ENCODE assay signal across 10 cellular contexts in genomic region chr3:36989000-36989399, GRCh38. TPM values are rescaled to one million over a fixed set of nuclear protein-coding genes. Genes with fewer than 3 reads are reported as not detected.
DNase-seq lines count a peak whose midpoint lies in the region; ATAC-seq, FAIRE-seq and TF ChIP-seq lines count a peak whose summit lies in the region.
"Had no signal": no experiment of that assay in that cellular context is flagged by ENCODE, and none has a peak within 500 bp of the region (broad histone marks: within the 10 kb centered on the region; RNA-seq: fewer than 3 reads in every experiment).

No MANE protein-coding gene starts in this region.

- no peaks in the 10 kb centered on the region for H3K27me3 Mint-ChIP-seq in activated T-helper 2 cell treated with anti-CD3 and anti-CD28 coated beads, Interferon-gamma antibody, Interleukin-2, Interleukin-4, amounts not matched to agents 10 μg/mL and 5 μg/mL and 100 μg/mL, durations not matched to agents 14 hours and 24 hours and 36 hours (ENCODE audit: low read depth)

- peaks cover 47% of the 10 kb centered on the region for H3K4me1 Mint-ChIP-seq in activated T-helper 2 cell treated with anti-CD3 and anti-CD28 coated beads, Interferon-gamma antibody, Interleukin-2, Interleukin-4, amounts not matched to agents 10 μg/mL and 5 μg/mL and 100 μg/mL, durations not matched to agents 14 hours and 24 hours and 36 hours (ENCODE audit: low read depth)

- H3K9me3 ChIP-seq in heart right ventricle (no peaks in the 10 kb centered on the region), keratinocyte (ENCODE audit: control insufficient read depth, low read depth, low read length) (no peaks in the 10 kb centered on the region), thymus (ENCODE audit: control insufficient read depth) (no peaks in the 10 kb centered on the region)

- no peak for TF ChIP-seq CTCF in heart right ventricle (IDR thresholded peaks at IDR 0.05)
- TF ChIP-seq CTCF in keratinocyte (optimal IDR thresholded peaks at IDR 0.05 in 1 of 3, IDR thresholded peaks at IDR 0.05 in 1 of 3, conservative IDR thresholded peaks at IDR 0.05 in 1 of 3; ENCODE audit: extremely low read depth in 1 of 3, insufficient read depth in 2 of 3, low read length in 3 of 3) = no peak
- no peak for TF ChIP-seq CTCF in foreskin fibroblast (IDR thresholded peaks at IDR 0.05; ENCODE audit: low read depth, low read length)

- no peak overlapping the region for H3K9ac ChIP-seq in keratinocyte (ENCODE audit: control insufficient read depth, extremely low read depth, insufficient read depth, low read length)

- H3K9me1 ChIP-seq in keratinocyte (ENCODE audit: control insufficient read depth, extremely low read depth, insufficient read depth, low read length) = no peaks in the 10 kb centered on the region

- DNase-seq in heart right ventricle = no peak
- DNase-seq in cardiac septum (ENCODE audit: low spot score) = no peak
- no peak for DNase-seq in activated T-helper 2 cell treated with anti-CD3 and anti-CD28 coated beads, Interferon-gamma antibody, Interleukin-2, Interleukin-4, amounts not matched to agents 10 μg/mL and 5 μg/mL and 100 μg/mL, durations not matched to agents 14 hours and 24 hours and 36 hours (ENCODE audit: low spot score)
- no peak for DNase-seq in keratinocyte (ENCODE audit: low read depth, low spot score)
- no peak for DNase-seq in C1 segment of cervical spinal cord (lab: John Stamatoyannopoulos, UW)
- no peak for DNase-seq in foreskin fibroblast
- no peak for DNase-seq in NCI-H82 (lab: John Stamatoyannopoulos, UW)
- DNase-seq: activated T-cell treated with anti-CD3 and anti-CD28 coated beads, Interleukin-2, amount 50 U/mL, for 4 hours had no signal

- ATAC-seq in heart right ventricle = no peak
- ATAC-seq: activated T-cell treated with anti-CD3 and anti-CD28 coated beads, Interleukin-2, amount 50 U/mL, for 4 hours had no signal

- peak overlapping the region; percentile 52 for H3K27ac Mint-ChIP-seq in activated T-helper 2 cell treated with anti-CD3 and anti-CD28 coated beads, Interferon-gamma antibody, Interleukin-2, Interleukin-4, amounts not matched to agents 10 μg/mL and 5 μg/mL and 100 μg/mL, durations not matched to agents 14 hours and 24 hours and 36 hours

- H3K27ac ChIP-seq in heart right ventricle (peak overlapping the region in 5 of 10 donors; percentile 8 to 99 (median 98)), keratinocyte (ENCODE audit: control insufficient read depth, insufficient read depth, low read length) (no peak overlapping the region), thymus (ENCODE audit: low read depth) (no peak overlapping the region)
- H3K27ac ChIP-seq: C4-2B had no signal

- H3K36me3 Mint-ChIP-seq in activated T-helper 2 cell treated with anti-CD3 and anti-CD28 coated beads, Interferon-gamma antibody, Interleukin-2, Interleukin-4, amounts not matched to agents 10 μg/mL and 5 μg/mL and 100 μg/mL, durations not matched to agents 14 hours and 24 hours and 36 hours (ENCODE audit: low read depth) = peaks cover 61% of the 10 kb centered on the region

- H3K79me2 ChIP-seq in keratinocyte (ENCODE audit: control insufficient read depth, insufficient read depth, low read length) = peaks cover 45% of the 10 kb centered on the region

- H3K9me3 Mint-ChIP-seq in activated T-helper 2 cell treated with anti-CD3 and anti-CD28 coated beads, Interferon-gamma antibody, Interleukin-2, Interleukin-4, amounts not matched to agents 10 μg/mL and 5 μg/mL and 100 μg/mL, durations not matched to agents 14 hours and 24 hours and 36 hours = no peaks in the 10 kb centered on the region
- H3K9me3 Mint-ChIP-seq: activated T-cell treated with anti-CD3 and anti-CD28 coated beads, Interleukin-2, amount 50 U/mL, for 4 hours had no signal

- peak overlapping the region; percentile 67 for H3K4me2 ChIP-seq in keratinocyte (ENCODE audit: control insufficient read depth, extremely low read depth, insufficient read depth, low read depth, low read length)

- WGBS in heart right ventricle, 2 donors = 71% methylated on average over 3 of the region's 3 CpGs
- WGBS in thymus = 40% methylated on average over 3 of the region's 3 CpGs

- H3K4me1 ChIP-seq in heart right ventricle = peaks cover 2 to 50% (median 46%) of the 10 kb centered on the region in 9 donors
- peaks cover 28% of the 10 kb centered on the region for H3K4me1 ChIP-seq in keratinocyte (ENCODE audit: control insufficient read depth, extremely low read depth, insufficient read depth, low read length)
- H3K4me1 ChIP-seq in thymus (ENCODE audit: control insufficient read depth, insufficient read depth, low read length) = peaks cover 12% of the 10 kb centered on the region

- no peak for FAIRE-seq in keratinocyte (lab: Jason Lieb, UNC)

- peaks cover 3% of the 10 kb centered on the region for H4K20me1 ChIP-seq in keratinocyte (ENCODE audit: control insufficient read depth, extremely low read depth, insufficient read depth, low read length)

- intact Hi-C loops in heart right ventricle (cut with DNase I) = no loop called here
- intact Hi-C loops in cardiac septum (cut with DNase I) = no loop called here
- intact Hi-C loops in activated T-helper 2 cell treated with anti-CD3 and anti-CD28 coated beads, Interferon-gamma antibody, Interleukin-2, Interleukin-4, amounts not matched to agents 10 μg/mL and 5 μg/mL and 100 μg/mL, durations not matched to agents 14 hours and 24 hours and 36 hours (cut with micrococcal nuclease) = no loop called here

- dilution Hi-C loops in keratinocyte (cut with MboI; ENCODE audit: extremely low pct_ligation_motif_present, low sequenced_read_pairs) = no loop called here

- H3K27me3 ChIP-seq in heart right ventricle = no peaks in the 10 kb centered on the region
- H3K27me3 ChIP-seq in keratinocyte (ENCODE audit: control insufficient read depth, extremely low read depth, insufficient read depth, low read length) = no peaks in the 10 kb centered on the region
- H3K27me3 ChIP-seq in thymus (ENCODE audit: control insufficient read depth, insufficient read depth) = no peaks in the 10 kb centered on the region

- H3K36me3 ChIP-seq in heart right ventricle (peaks cover 0 to 65% (median 30%) of the 10 kb centered on the region in 9 donors), keratinocyte (ENCODE audit: control insufficient read depth in 2 of 2, extremely low read depth in 1 of 2, insufficient read depth in 2 of 2, low read length in 2 of 2) (peaks cover 8 to 15% of the 10 kb centered on the region in 2 experiments), thymus (ENCODE audit: control insufficient read depth, insufficient read depth) (peaks cover 27% of the 10 kb centered on the region)

- no peak overlapping the region for H3K4me3 Mint-ChIP-seq in activated T-helper 2 cell treated with anti-CD3 and anti-CD28 coated beads, Interferon-gamma antibody, Interleukin-2, Interleukin-4, amounts not matched to agents 10 μg/mL and 5 μg/mL and 100 μg/mL, durations not matched to agents 14 hours and 24 hours and 36 hours (ENCODE audit: low read depth)

- H3K4me3 ChIP-seq in heart right ventricle (peak overlapping the region in 7 of 10 donors; percentile 1 to 87 (median 75)), keratinocyte (ENCODE audit: control insufficient read depth in 2 of 3, extremely low read depth in 1 of 3, insufficient read depth in 2 of 3, low read depth in 1 of 3, low read length in 3 of 3) (no peak overlapping the region), thymus (ENCODE audit: low read length) (peak overlapping the region; percentile 3), foreskin fibroblast (ENCODE audit: low read depth in 1 of 2, low read length in 2 of 2) (peak overlapping the region in 1 of 2 donors; percentile 86)

- no peak overlapping the region for H2AFZ ChIP-seq in keratinocyte (ENCODE audit: control insufficient read depth, low read length)

RNA-seq across cellular contexts. Expression of gene EPM2AIP1, which starts 3.9 kb away (rescaled TPM):
- total RNA-seq in heart right ventricle (10 to 100 TPM; 21.0 to 36.3 (median 28.3) TPM), cardiac septum (22.1 TPM)
- polyA plus RNA-seq in heart right ventricle (10 to 100 TPM in 1 of 2 donors, 1 to 10 TPM in 1; 6.1 to 13.6 TPM), keratinocyte (3.8 to 5.5 TPM (median 5.2 TPM) in 3 replicates), thymus (11.3 TPM)
- total RNA-seq in activated T-helper 2 cell treated with anti-CD3 and anti-CD28 coated beads, Interferon-gamma antibody, Interleukin-2, Interleukin-4, amounts not matched to agents 10 μg/mL and 5 μg/mL and 100 μg/mL, durations not matched to agents 14 hours and 24 hours and 36 hours = 17.7 and 20.4 TPM in 2 replicates
- 5.4 TPM for polyA plus RNA-seq in keratinocyte (2011; ENCODE audit: low read depth)
- 0.99 and 1.9 TPM in 2 replicates for polyA plus RNA-seq in keratinocyte (2011; cell fraction: cytosol; rRNA removed)
- polyA plus RNA-seq in keratinocyte (2011; cell fraction: nucleus; rRNA removed) = 8.2 and 13.1 TPM in 2 replicates
- polyA plus RNA-seq in keratinocyte (2012; ENCODE audit: low replicate concordance) = 3.9 and 4.7 TPM in 2 replicates
- 1.9 to 8.1 TPM (median 5.1 TPM) in 3 replicates for polyA minus RNA-seq in keratinocyte
- 5.6 TPM for polyA minus RNA-seq in keratinocyte (2011; cell fraction: cytosol; rRNA and poly(A)+ RNA removed)
- 6.0 and 10.0 TPM in 2 replicates for polyA minus RNA-seq in keratinocyte (2011; cell fraction: nucleus; rRNA and poly(A)+ RNA removed)

RNA-seq across cellular contexts. Expression of gene MLH1, which starts 4.3 kb away (rescaled TPM):
- 10 to 100 TPM; 48.8 to 61.7 (median 52.5) TPM for total RNA-seq in heart right ventricle
- polyA plus RNA-seq in heart right ventricle = 10 to 100 TPM; 26.0 to 29.5 TPM
- total RNA-seq in cardiac septum = 46.9 TPM
- 61.9 and 64.4 TPM in 2 replicates for total RNA-seq in activated T-helper 2 cell treated with anti-CD3 and anti-CD28 coated beads, Interferon-gamma antibody, Interleukin-2, Interleukin-4, amounts not matched to agents 10 μg/mL and 5 μg/mL and 100 μg/mL, durations not matched to agents 14 hours and 24 hours and 36 hours
- polyA plus RNA-seq in keratinocyte = 30.5 to 44.7 TPM (median 33.7 TPM) in 3 replicates
- polyA plus RNA-seq in keratinocyte (2011; ENCODE audit: low read depth) = 10.9 TPM
- 24.6 and 49.4 TPM in 2 replicates for polyA plus RNA-seq in keratinocyte (2011; cell fraction: cytosol; rRNA removed)
- 33.1 and 35.9 TPM in 2 replicates for polyA plus RNA-seq in keratinocyte (2011; cell fraction: nucleus; rRNA removed)
- 15.2 and 25.0 TPM in 2 replicates for polyA plus RNA-seq in keratinocyte (2012; ENCODE audit: low replicate concordance)
- 32.4 to 49.3 TPM (median 32.5 TPM) in 3 replicates for polyA minus RNA-seq in keratinocyte
- 23.8 TPM for polyA minus RNA-seq in keratinocyte (2011; cell fraction: cytosol; rRNA and poly(A)+ RNA removed)
- polyA minus RNA-seq in keratinocyte (2011; cell fraction: nucleus; rRNA and poly(A)+ RNA removed) = 15.5 and 37.1 TPM in 2 replicates
- polyA plus RNA-seq in thymus = 21.9 TPM

RNA-seq across cellular contexts. Expression of gene TRANK1, which starts 44.1 kb away (rescaled TPM):
- total RNA-seq in heart right ventricle (10 to 100 TPM in 1 of 10 donors, 1 to 10 TPM in 9; 2.5 to 20.8 (median 5.3) TPM), cardiac septum (6.3 TPM)
- polyA plus RNA-seq in heart right ventricle (1 to 10 TPM; 1.3 to 3.6 TPM), keratinocyte (2.5 to 4.7 TPM (median 3.2 TPM) in 3 replicates), thymus (6.8 TPM)
- 1.1 and 1.8 TPM in 2 replicates for total RNA-seq in activated T-helper 2 cell treated with anti-CD3 and anti-CD28 coated beads, Interferon-gamma antibody, Interleukin-2, Interleukin-4, amounts not matched to agents 10 μg/mL and 5 μg/mL and 100 μg/mL, durations not matched to agents 14 hours and 24 hours and 36 hours
- 0.61 TPM for polyA plus RNA-seq in keratinocyte (2011; ENCODE audit: low read depth)
- 1.4 and 1.5 TPM in 2 replicates for polyA plus RNA-seq in keratinocyte (2011; cell fraction: cytosol; rRNA removed)
- 12.4 and 13.7 TPM in 2 replicates for polyA plus RNA-seq in keratinocyte (2011; cell fraction: nucleus; rRNA removed)
- polyA plus RNA-seq in keratinocyte (2012; ENCODE audit: low replicate concordance) = 1.3 and 2.6 TPM in 2 replicates
- 7.7 to 13.6 TPM (median 8.4 TPM) in 3 replicates for polyA minus RNA-seq in keratinocyte
- polyA minus RNA-seq in keratinocyte (2011; cell fraction: cytosol; rRNA and poly(A)+ RNA removed) = 1.5 TPM
- 9.8 and 13.0 TPM in 2 replicates for polyA minus RNA-seq in keratinocyte (2011; cell fraction: nucleus; rRNA and poly(A)+ RNA removed)

Comparison
In these comparisons a context has a peak if more than half of its experiments do, and no peak if none do; other contexts are left out.
1. H3K4me3 ChIP-seq: peak in heart right ventricle (7 of 10) and thymus (single experiment); none in keratinocyte (0 of 3).